1 cellular context compared by ENCODE assay signal in the genomic region with DNA sequence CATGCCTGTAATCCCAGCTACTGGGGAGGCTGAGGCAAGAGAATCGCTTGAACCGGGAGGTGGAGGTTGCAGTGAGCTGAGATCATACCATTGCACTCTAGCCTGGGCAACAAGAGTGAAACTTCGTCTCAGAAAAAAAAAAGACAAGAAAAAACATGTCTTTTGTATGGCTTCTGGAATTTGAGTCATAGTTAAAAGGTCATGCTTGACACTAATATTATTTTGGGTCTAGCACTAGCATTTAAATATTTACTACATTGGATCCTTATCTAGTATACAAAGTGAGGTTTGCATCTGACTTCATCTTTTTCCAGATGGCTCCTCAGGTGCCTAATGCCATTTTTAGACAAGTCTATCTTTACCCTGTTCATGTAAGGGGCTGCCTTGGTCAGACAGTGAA. TPM values are rescaled to one million over a fixed set of nuclear protein-coding genes. Genes with fewer than 3 reads are reported as not detected.
"Had no signal": no experiment of that assay in that cellular context is flagged by ENCODE, and none has a peak within 500 bp of the region (broad histone marks: within the 10 kb centered on the region; RNA-seq: fewer than 3 reads in every experiment).

No MANE protein-coding gene starts in this region.

RNA-seq across cellular contexts. Expression of a gene that starts 10.2 kb away (rescaled TPM):
- total RNA-seq: natural killer cell treated with Interleukin-12 subunit alpha and Interleukin-12 subunit beta and Interleukin-15 and Interleukin-18, amount 100 ng/mL, for 72 hours had no signal
